In the genomic region with DNA sequence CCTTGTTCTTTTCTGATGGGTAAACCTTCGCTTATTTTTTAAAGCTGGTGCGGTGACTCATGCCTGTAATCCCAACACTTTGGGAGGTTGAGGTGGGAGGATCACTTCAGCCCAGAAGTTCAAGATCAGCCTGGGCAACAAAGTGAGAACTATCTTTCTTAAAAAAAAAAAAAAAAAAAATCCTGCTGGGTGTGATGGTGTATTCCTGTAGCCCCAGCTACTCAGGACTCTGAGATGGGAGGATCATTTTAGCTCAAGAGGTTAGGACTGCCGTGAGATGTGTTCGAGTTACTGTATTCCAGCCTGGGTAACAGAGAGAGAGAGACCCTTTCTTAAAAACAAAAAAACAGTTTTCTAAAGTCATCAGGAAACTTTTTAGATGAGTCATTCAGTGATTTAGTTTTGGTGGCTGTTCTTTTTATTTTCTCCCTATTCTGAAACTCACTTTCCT, we compare ENCODE assay signal across 1 cellular context.
A peak's percentile ranks its signal among the peaks of the same experiment; 100 is the strongest.
TF ChIP-seq lines count a peak whose summit lies in the region.

No MANE protein-coding gene starts in this region.

TF ChIP-seq in HCT116, 20 proteins besides CTCF, POLR2A, EP300 and RAD21:
- TF ChIP-seq, protein P1, sequence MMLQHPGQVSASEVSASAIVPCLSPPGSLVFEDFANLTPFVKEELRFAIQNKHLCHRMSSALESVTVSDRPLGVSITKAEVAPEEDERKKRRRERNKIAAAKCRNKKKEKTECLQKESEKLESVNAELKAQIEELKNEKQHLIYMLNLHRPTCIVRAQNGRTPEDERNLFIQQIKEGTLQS (IDR thresholded peaks at IDR 0.05): no peak
- no peak for TF ChIP-seq ZFX (IDR thresholded peaks at IDR 0.05)
- TF ChIP-seq, protein P2, sequence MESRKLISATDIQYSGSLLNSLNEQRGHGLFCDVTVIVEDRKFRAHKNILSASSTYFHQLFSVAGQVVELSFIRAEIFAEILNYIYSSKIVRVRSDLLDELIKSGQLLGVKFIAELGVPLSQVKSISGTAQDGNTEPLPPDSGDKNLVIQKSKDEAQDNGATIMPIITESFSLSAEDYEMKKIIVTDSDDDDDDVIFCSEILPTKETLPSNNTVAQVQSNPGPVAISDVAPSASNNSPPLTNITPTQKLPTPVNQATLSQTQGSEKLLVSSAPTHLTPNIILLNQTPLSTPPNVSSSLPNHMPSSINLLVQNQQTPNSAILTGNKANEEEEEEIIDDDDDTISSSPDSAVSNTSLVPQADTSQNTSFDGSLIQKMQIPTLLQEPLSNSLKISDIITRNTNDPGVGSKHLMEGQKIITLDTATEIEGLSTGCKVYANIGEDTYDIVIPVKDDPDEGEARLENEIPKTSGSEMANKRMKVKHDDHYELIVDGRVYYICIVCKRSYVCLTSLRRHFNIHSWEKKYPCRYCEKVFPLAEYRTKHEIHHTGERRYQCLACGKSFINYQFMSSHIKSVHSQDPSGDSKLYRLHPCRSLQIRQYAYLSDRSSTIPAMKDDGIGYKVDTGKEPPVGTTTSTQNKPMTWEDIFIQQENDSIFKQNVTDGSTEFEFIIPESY (IDR thresholded peaks at IDR 0.05; ENCODE audit: extremely low read depth, insufficient replicate concordance, low read length): no peak
- no peak for TF ChIP-seq TCF7L2 (IDR thresholded peaks at IDR 0.05; ENCODE audit: borderline replicate concordance, extremely low read depth, insufficient read depth, insufficient read length)
- no peak for TF ChIP-seq EZH2phosphoT487 (IDR thresholded peaks at IDR 0.05; ENCODE audit: borderline replicate concordance)
- peak; percentile 53 for TF ChIP-seq JUND (IDR thresholded peaks at IDR 0.05)
- TF ChIP-seq CBX3 (IDR thresholded peaks at IDR 0.05; ENCODE audit: low read depth): no peak
- TF ChIP-seq FOSL1 (IDR thresholded peaks at IDR 0.05; ENCODE audit: low read depth): peak; percentile 45; the same call in 1 of the 2 replicates
- no peak for TF ChIP-seq POLR2AphosphoS5 (IDR thresholded peaks at IDR 0.05; ENCODE audit: low read depth, low read length)
- no peak for TF ChIP-seq CEBPB (IDR thresholded peaks at IDR 0.05; ENCODE audit: low read depth)
- peak; percentile 18; the same call in 1 of the 2 replicates for TF ChIP-seq SP1 (IDR thresholded peaks at IDR 0.05; ENCODE audit: low read depth)
- TF ChIP-seq EZH2 (IDR thresholded peaks at IDR 0.05): no peak
- no peak for TF ChIP-seq SRF (IDR thresholded peaks at IDR 0.05; ENCODE audit: low read depth)
